2 cellular contexts compared by ENCODE assay signal in genomic region chr5:76679231-76679630, GRCh38.
TF ChIP-seq lines count a peak whose summit lies in the region.

No MANE protein-coding gene starts in this region.

TF ChIP-seq in SK-N-SH, 30 proteins besides CTCF, POLR2A, EP300 and RAD21 (continued from another document):
- TF ChIP-seq CHD2 (IDR thresholded peaks at IDR 0.05; ENCODE audit: low read length, partially characterized antibody) (no peak), NRF1 (IDR thresholded peaks at IDR 0.05; ENCODE audit: low read depth, low read length) (no peak), POLR2AphosphoS5 (IDR thresholded peaks at IDR 0.05; ENCODE audit: low read depth, low read length) (no peak), RCOR1 (IDR thresholded peaks at IDR 0.05; ENCODE audit: low read length) (no peak), RFX5 (IDR thresholded peaks at IDR 0.05; ENCODE audit: low read length) (no peak), TCF12 (IDR thresholded peaks at IDR 0.05) (no peak)

TF ChIP-seq in endothelial cell of umbilical vein, 7 proteins besides CTCF, POLR2A, EP300 and RAD21 (continued from another document):
- TF ChIP-seq MAX (IDR thresholded peaks at IDR 0.05; ENCODE audit: insufficient read depth, insufficient read length) (no peak), POLR2AphosphoS5 (IDR thresholded peaks at IDR 0.05; ENCODE audit: insufficient read depth, low read depth, low read length) (no peak), EZH2 (IDR thresholded peaks at IDR 0.05; ENCODE audit: borderline replicate concordance, low read depth, low read length, severe bottlenecking) (no peak), JUN (IDR thresholded peaks at IDR 0.05; ENCODE audit: borderline replicate concordance, insufficient read depth, insufficient read length, low read depth) (no peak)
